Comparison of ENCODE assay signal across 6 cellular contexts in the genomic region with DNA sequence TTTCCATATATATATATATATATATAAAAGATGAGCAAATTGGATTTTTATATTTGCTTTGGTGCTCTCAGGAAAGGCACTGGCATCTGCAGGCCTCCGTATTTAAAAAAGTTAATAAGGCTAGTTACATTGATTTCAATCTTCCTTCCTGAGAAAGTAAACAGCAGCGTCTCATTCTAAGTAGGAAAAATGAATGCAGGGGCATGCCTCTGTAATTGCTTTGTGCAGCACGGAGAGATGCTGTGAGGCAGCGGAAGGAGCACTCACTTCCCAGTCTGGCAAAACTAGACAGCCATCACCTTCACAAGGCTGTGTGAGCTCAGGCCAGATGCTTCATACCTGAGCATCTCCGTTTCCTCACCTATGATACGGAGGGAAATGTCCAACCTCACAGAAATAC.
"Had no signal": no experiment of that assay in that cellular context is flagged by ENCODE, and none has a peak within 500 bp of the region (broad histone marks: within the 10 kb centered on the region; RNA-seq: fewer than 3 reads in every experiment).

No MANE protein-coding gene starts in this region.

- H3K4me3 Mint-ChIP-seq: GM23338, H9, IgD-negative memory B cell had no signal

- H3K4me2 ChIP-seq: GM23338 had no signal

- DNase-seq: H9, HCEC 1CT had no signal

- ATAC-seq: GM23338, HepG2 had no signal

- H3K27ac Mint-ChIP-seq: GM23338, H9, IgD-negative memory B cell had no signal

- H3K27me3 Mint-ChIP-seq: IgD-negative memory B cell had no signal

- H2AFZ ChIP-seq: GM23338 had no signal

- H3K9me3 Mint-ChIP-seq: H9 had no signal

- H3K27ac ChIP-seq: HL-60 had no signal

- H3K4me3 ChIP-seq: GM23338 had no signal

- H3K4me1 Mint-ChIP-seq: GM23338, H9, IgD-negative memory B cell had no signal
